27 cellular contexts compared by ENCODE assay signal in the genomic region with DNA sequence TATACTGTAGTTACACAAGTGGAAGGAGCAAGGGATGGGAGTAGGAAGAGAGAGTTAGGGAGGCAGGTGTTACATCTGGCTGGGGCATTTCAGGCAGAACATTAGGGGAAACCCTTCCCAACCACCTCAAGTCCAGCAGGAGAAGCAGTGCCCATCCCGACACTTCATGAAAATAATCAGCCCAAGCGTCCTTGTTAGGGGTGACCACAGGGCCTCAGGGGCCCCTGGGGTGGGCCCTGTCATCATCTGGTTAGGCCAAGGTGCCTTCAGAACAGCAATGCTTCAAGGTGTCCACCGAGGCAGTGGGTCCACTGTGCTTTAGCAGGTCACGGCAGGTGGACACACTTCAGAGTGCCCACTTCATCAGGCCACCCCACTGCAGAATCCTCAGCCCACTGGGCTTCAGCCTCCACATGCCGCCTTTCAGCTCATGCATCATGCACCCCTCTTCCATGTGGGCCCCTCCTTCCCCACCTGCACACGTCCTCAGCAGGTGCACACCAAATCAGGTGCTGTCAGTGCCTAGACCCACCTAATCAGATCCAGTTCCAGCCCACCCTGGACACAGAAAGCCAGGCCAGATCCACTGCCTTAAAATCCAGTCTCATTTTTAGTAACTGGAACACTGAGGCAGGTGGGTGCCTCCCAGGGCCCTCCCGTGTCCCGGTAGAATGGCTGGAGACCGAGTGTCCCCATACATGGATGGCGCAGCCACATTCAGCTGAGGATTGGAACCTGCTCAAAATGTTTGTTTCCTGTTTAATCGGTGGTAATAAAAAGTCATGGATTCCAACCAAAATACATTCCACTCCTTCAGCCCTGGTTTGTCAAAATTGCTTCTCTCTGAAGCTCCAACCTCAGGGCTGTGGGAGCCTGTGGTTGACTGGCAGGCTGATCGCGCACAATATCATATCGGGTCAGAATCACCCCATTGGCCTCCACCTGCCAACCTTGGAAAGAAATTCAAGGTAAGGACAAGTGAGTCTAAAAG.
DNase-seq lines count a peak whose midpoint lies in the region; ATAC-seq and TF ChIP-seq lines count a peak whose summit lies in the region.
"Had no signal": no experiment of that assay in that cellular context is flagged by ENCODE, and none has a peak within 500 bp of the region (broad histone marks: within the 10 kb centered on the region; RNA-seq: fewer than 3 reads in every experiment).

No MANE protein-coding gene starts in this region.

- H3K4me3 Mint-ChIP-seq in mesothelial cell of epicardium: no peak overlapping the region
- no peak overlapping the region for H3K4me3 Mint-ChIP-seq in activated naive CD8-positive, alpha-beta T cell treated with anti-CD3 and anti-CD28 coated beads, Interleukin-2, amount 50 U/mL, for 24 hours
- H3K4me3 Mint-ChIP-seq: activated B cell treated with CpG ODN at 0.5 μM for 24 hours; natural killer cell treated with Interleukin-12 subunit alpha and Interleukin-12 subunit beta and Interleukin-15 and Interleukin-18, amount 100 ng/mL, for 72 hours had no signal

- H3K36me3 ChIP-seq in ascending aorta (no peaks in the 10 kb centered on the region), upper lobe of right lung (no peaks in the 10 kb centered on the region), trophoblast cell (ENCODE audit: control insufficient read depth in 1 of 2, insufficient read depth in 2 of 2, low read length in 2 of 2) (no peaks in the 10 kb centered on the region)
- H3K36me3 ChIP-seq: breast epithelium, ovary had no signal

- H2AFZ ChIP-seq in trophoblast cell (ENCODE audit: insufficient read depth, low read length, poor library complexity): no peak overlapping the region
- H2AFZ ChIP-seq: hepatocyte had no signal

- no peak overlapping the region for H4K91ac ChIP-seq in trophoblast cell (ENCODE audit: low read depth, low read length)

- peaks cover 29% of the 10 kb centered on the region for H3K9me3 Mint-ChIP-seq in mesothelial cell of epicardium
- peaks cover 22% of the 10 kb centered on the region for H3K9me3 Mint-ChIP-seq in activated naive CD8-positive, alpha-beta T cell treated with anti-CD3 and anti-CD28 coated beads, Interleukin-2, amount 50 U/mL, for 24 hours

- H2BK120ac ChIP-seq in trophoblast cell (ENCODE audit: insufficient read depth, low read length, poor library complexity): no peak overlapping the region

- H3K9ac ChIP-seq in trophoblast cell (ENCODE audit: low read length): no peak overlapping the region

- H3K79me1 ChIP-seq in trophoblast cell (ENCODE audit: low read length): no peaks in the 10 kb centered on the region

- peak overlapping the region; percentile 23 for H3K27ac Mint-ChIP-seq in mesothelial cell of epicardium
- no peak overlapping the region for H3K27ac Mint-ChIP-seq in activated naive CD8-positive, alpha-beta T cell treated with anti-CD3 and anti-CD28 coated beads, Interleukin-2, amount 50 U/mL, for 24 hours
- H3K27ac Mint-ChIP-seq: activated B cell treated with CpG ODN at 0.5 μM for 24 hours; natural killer cell treated with Interleukin-12 subunit alpha and Interleukin-12 subunit beta and Interleukin-15 and Interleukin-18, amount 100 ng/mL, for 72 hours had no signal

- TF ChIP-seq CTCF in ascending aorta (IDR thresholded peaks at IDR 0.05) (no peak), mesothelial cell of epicardium (IDR thresholded peaks at IDR 0.05; ENCODE audit: unreplicated experiment) (no peak), upper lobe of right lung (IDR thresholded peaks at IDR 0.05) (no peak)

- no peak overlapping the region for H3K23ac ChIP-seq in trophoblast cell (ENCODE audit: low read length)

- no peak overlapping the region for H3K4me2 ChIP-seq in trophoblast cell (ENCODE audit: low read length)
- H3K4me2 ChIP-seq: hepatocyte had no signal

- DNase-seq in GM03348 (ENCODE audit: low spot score): peak; percentile 26
- DNase-seq in ascending aorta (ENCODE audit: low spot score in 2 of 2): peak in 1 of 2 donors; percentile 52
- DNase-seq in mesothelial cell of epicardium (ENCODE audit: low spot score in 2 of 2, unreplicated experiment in 2 of 2): no peak
- DNase-seq in upper lobe of right lung: peak; percentile 42
- DNase-seq in activated naive CD8-positive, alpha-beta T cell treated with anti-CD3 and anti-CD28 coated beads, Interleukin-2, amount 50 U/mL, for 24 hours: no peak
- DNase-seq in NCI-H1105 treated with DMSO at 0.1 percent for 48 hours (lab: John Stamatoyannopoulos, UW): no peak
- no peak for DNase-seq in SHP77 (lab: John Stamatoyannopoulos, UW)
- no peak for DNase-seq in trophoblast cell
- DNase-seq: activated B cell treated with CpG ODN at 0.5 μM for 24 hours; activated CD4-positive, alpha-beta T cell treated with anti-CD3 and anti-CD28 coated beads, Interleukin-2, amount 50 U/mL, for 1 hour; activated naive CD4-positive, alpha-beta T cell treated with Interleukin-2 at 50 U/mL for 16 hours; COR-L47; DMS79; effector CD4-positive, alpha-beta T cell; GDM1; Karpas-422; MV-4-11; NCI-H1436 treated with DMSO at 0.1 percent for 48 hours; NCI-H2107; NCI-H446; stimulated activated naive CD4-positive, alpha-beta T cell had no signal

- H4K8ac ChIP-seq in trophoblast cell (ENCODE audit: low read depth, low read length): no peak overlapping the region

- H3K4ac ChIP-seq in trophoblast cell (ENCODE audit: low read depth, low read length): no peak overlapping the region

- peaks cover 61% of the 10 kb centered on the region for H3K4me1 Mint-ChIP-seq in mesothelial cell of epicardium
- peaks cover 11% of the 10 kb centered on the region for H3K4me1 Mint-ChIP-seq in activated naive CD8-positive, alpha-beta T cell treated with anti-CD3 and anti-CD28 coated beads, Interleukin-2, amount 50 U/mL, for 24 hours
- H3K4me1 Mint-ChIP-seq: activated B cell treated with CpG ODN at 0.5 μM for 24 hours had no signal

- H3K36me3 Mint-ChIP-seq in mesothelial cell of epicardium: peaks cover 2% of the 10 kb centered on the region
- H3K36me3 Mint-ChIP-seq in activated naive CD8-positive, alpha-beta T cell treated with anti-CD3 and anti-CD28 coated beads, Interleukin-2, amount 50 U/mL, for 24 hours (ENCODE audit: low read depth): peaks cover 1% of the 10 kb centered on the region

- no CpG with 5 or more reads among the region's 14 CpGs for WGBS in trophoblast cell (ENCODE audit: extremely low coverage, insufficient coverage, insufficient read length)

- ATAC-seq in upper lobe of right lung: no peak
- no peak for ATAC-seq in activated naive CD8-positive, alpha-beta T cell treated with anti-CD3 and anti-CD28 coated beads, Interleukin-2, amount 50 U/mL, for 24 hours
- ATAC-seq: natural killer cell treated with Interleukin-12 subunit alpha and Interleukin-12 subunit beta and Interleukin-15 and Interleukin-18, amount 100 ng/mL, for 72 hours had no signal

- no peaks in the 10 kb centered on the region for H3K79me2 ChIP-seq in trophoblast cell (ENCODE audit: control insufficient read depth, insufficient read depth, low read length, poor library complexity)
- H3K79me2 ChIP-seq: hepatocyte had no signal

- H4K12ac ChIP-seq in trophoblast cell (ENCODE audit: low read depth, low read length): no peak overlapping the region

- no peak overlapping the region for H3K14ac ChIP-seq in trophoblast cell (ENCODE audit: low read length)

- no peak overlapping the region for H2AK5ac ChIP-seq in trophoblast cell (ENCODE audit: low read length)

- peak overlapping the region in 1 of 2 donors; percentile 0 for H3K4me3 ChIP-seq in ascending aorta
- H3K4me3 ChIP-seq in upper lobe of right lung: no peak overlapping the region
- H3K4me3 ChIP-seq in trophoblast cell (ENCODE audit: low read depth, low read length): no peak overlapping the region
- H3K4me3 ChIP-seq: breast epithelium, hepatocyte, lung, ovary, SK-N-MC had no signal

- H3K27ac ChIP-seq in ascending aorta (peak overlapping the region; percentile 77 to 89), upper lobe of right lung (no peak overlapping the region), trophoblast cell (ENCODE audit: low read depth, low read length) (no peak overlapping the region)
- H3K27ac ChIP-seq: hepatocyte, SK-N-MC had no signal

- no peaks in the 10 kb centered on the region for H3K27me3 ChIP-seq in ascending aorta
- H3K27me3 ChIP-seq in upper lobe of right lung: peaks cover 13% of the 10 kb centered on the region
- H3K27me3 ChIP-seq in trophoblast cell (ENCODE audit: insufficient read depth, low read length): no peaks in the 10 kb centered on the region
- H3K27me3 ChIP-seq: breast epithelium, ovary had no signal

- peaks cover 3% of the 10 kb centered on the region for H3K27me3 Mint-ChIP-seq in mesothelial cell of epicardium (ENCODE audit: low read depth)
- peaks cover 73% of the 10 kb centered on the region for H3K27me3 Mint-ChIP-seq in activated naive CD8-positive, alpha-beta T cell treated with anti-CD3 and anti-CD28 coated beads, Interleukin-2, amount 50 U/mL, for 24 hours

- H3K4me1 ChIP-seq in ascending aorta (peaks cover 8 to 59% of the 10 kb centered on the region in 2 donors), upper lobe of right lung (no peaks in the 10 kb centered on the region), trophoblast cell (ENCODE audit: control insufficient read depth in 1 of 2, insufficient read depth in 2 of 2, low read length in 2 of 2) (no peaks in the 10 kb centered on the region)

- intact Hi-C loops in ascending aorta (cut with DNase I): loop anchor here (2.0 kb wide), 1 partner anchor 16 kb away; no protein-coding TSS in a partner anchor
- intact Hi-C loops in upper lobe of right lung (cut with DNase I): no loop called here

- no peak overlapping the region for H2BK12ac ChIP-seq in trophoblast cell (ENCODE audit: low read length)

- no peak overlapping the region for H2BK5ac ChIP-seq in trophoblast cell (ENCODE audit: low read depth, low read length, poor library complexity)

- no peaks in the 10 kb centered on the region for H3K9me3 ChIP-seq in ascending aorta
- no peaks in the 10 kb centered on the region for H3K9me3 ChIP-seq in upper lobe of right lung
- no peaks in the 10 kb centered on the region for H3K9me3 ChIP-seq in trophoblast cell (ENCODE audit: insufficient read depth, low read depth, low read length)
- H3K9me3 ChIP-seq: ovary had no signal

- no peak overlapping the region for H3K18ac ChIP-seq in trophoblast cell (ENCODE audit: low read length)

Comparison
In these comparisons a context has a peak if more than half of its experiments do, and no peak if none do; other contexts are left out.
1. DNase-seq: peak in GM03348 (single experiment) and upper lobe of right lung (single experiment); none in mesothelial cell of epicardium (0 of 2), activated naive CD8-positive, alpha-beta T cell treated with anti-CD3 and anti-CD28 coated beads, Interleukin-2, amount 50 U/mL, for 24 hours (single experiment), NCI-H1105 treated with DMSO at 0.1 percent for 48 hours (single experiment), SHP77 (0 of 2) and trophoblast cell (0 of 2).
2. H3K27ac ChIP-seq: peak in ascending aorta (2 of 2); none in upper lobe of right lung (single experiment) and trophoblast cell (single experiment).